8 cellular contexts compared by ENCODE assay signal in the genomic region with DNA sequence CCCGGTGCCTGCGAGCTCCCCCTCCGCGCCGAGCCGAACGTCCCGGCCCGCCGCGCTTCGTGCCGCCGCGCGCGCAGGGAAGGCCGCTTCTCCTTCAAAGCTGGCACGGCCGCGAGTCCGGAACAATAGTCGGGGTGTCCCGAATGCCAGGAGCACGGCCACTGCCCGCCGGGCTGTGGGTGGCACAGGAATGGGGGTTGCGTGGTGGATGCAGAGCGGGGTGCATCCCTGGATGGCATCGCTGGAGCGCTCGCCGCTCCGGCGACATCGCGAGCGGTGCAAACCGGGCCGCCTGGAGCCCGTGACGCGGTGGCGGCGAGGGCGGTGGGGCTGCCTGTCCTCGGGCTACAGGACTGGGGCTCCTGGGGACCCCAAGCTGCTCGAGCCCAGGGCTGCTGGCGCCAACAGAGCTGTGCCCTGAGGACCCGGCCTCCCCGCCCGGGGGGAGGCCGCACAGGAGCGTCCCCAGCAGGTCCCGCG. TPM values are rescaled to one million over a fixed set of nuclear protein-coding genes. Genes with fewer than 3 reads are reported as not detected.
A peak's percentile ranks its signal among the peaks of the same experiment; 100 is the strongest.
DNase-seq lines count a peak whose midpoint lies in the region; ATAC-seq, FAIRE-seq and TF ChIP-seq lines count a peak whose summit lies in the region.

No MANE protein-coding gene starts in this region.

- no peaks in the 10 kb centered on the region for H3K36me3 Mint-ChIP-seq in brain

- H3K4me3 Mint-ChIP-seq in brain: peak overlapping the region; percentile 84 to 100 (median 92)

- no peaks in the 10 kb centered on the region for H3K36me3 ChIP-seq in BJ (ENCODE audit: control insufficient read depth, insufficient read depth, low read length)
- no peaks in the 10 kb centered on the region for H3K36me3 ChIP-seq in suprapubic skin

- FAIRE-seq in urothelium cell line (lab: Jason Lieb, UNC): no peak

- POLR2A ChIA-PET in BJ (lab: Charles Lee): interaction anchor here (0.6 kb wide), 1 partner anchor 47 kb away, joined by 8 read pairs; no protein-coding TSS in a partner anchor

- peaks cover 0 to 5% (median 2%) of the 10 kb centered on the region in 5 experiments for H3K9me3 Mint-ChIP-seq in brain

- no peak for TF ChIP-seq POLR2A in suprapubic skin (IDR thresholded peaks at IDR 0.05)

- peak overlapping the region; percentile 85 for H3K27ac ChIP-seq in suprapubic skin

- no peak for TF ChIP-seq EP300 in suprapubic skin (IDR thresholded peaks at IDR 0.05)

- no peak for DNase-seq in BJ (ENCODE audit: low read depth)
- no peak for DNase-seq in Jurkat, Clone E6-1 (ENCODE audit: low read depth, low spot score)
- DNase-seq in left lobe of liver (ENCODE audit: low spot score): no peak
- DNase-seq in suprapubic skin (ENCODE audit: low spot score in 2 of 2): peak in 1 of 2 donors; percentile 71
- no peak for DNase-seq in amniotic stem cell (lab: John Stamatoyannopoulos, UW)
- no peak for DNase-seq in urothelium cell line (ENCODE audit: low spot score)

- no peaks in the 10 kb centered on the region for H3K9me3 ChIP-seq in suprapubic skin

- TF ChIP-seq CTCF in BJ (IDR thresholded peaks at IDR 0.05; ENCODE audit: insufficient read depth, low read depth, low read length) (no peak), brain (conservative IDR thresholded peaks at IDR 0.05) (no peak), suprapubic skin (IDR thresholded peaks at IDR 0.05) (no peak)

- ATAC-seq in GM19455 (IDR thresholded peaks at IDR 0.05; ENCODE audit: unreplicated experiment) (peak; percentile 45), left lobe of liver (peak; percentile 43)

- peak overlapping the region in 1 of 5 experiments; percentile 54 for H3K27ac Mint-ChIP-seq in brain

- H3K27me3 ChIP-seq in BJ (ENCODE audit: control insufficient read depth, insufficient read depth, low read length) (peaks cover 11% of the 10 kb centered on the region), suprapubic skin (peaks cover 88% of the 10 kb centered on the region)

- peaks cover 34% of the 10 kb centered on the region for H3K4me1 Mint-ChIP-seq in brain

- H3K4me3 ChIP-seq in BJ (ENCODE audit: low read depth, low read length): peak overlapping the region; percentile 89
- peak overlapping the region; percentile 80 for H3K4me3 ChIP-seq in Jurkat, Clone E6-1 (ENCODE audit: low read length)
- H3K4me3 ChIP-seq in suprapubic skin: peak overlapping the region; percentile 77

- WGBS in suprapubic skin: no CpG with 5 or more reads among the region's 56 CpGs

- CTCF ChIA-PET in BJ (lab: Yijun Ruan, JAX): interaction anchor here (1.2 to 1.4 kb wide), 2 partner anchors 12 to 26 kb away, joined by 3 read pairs; no protein-coding TSS in a partner anchor

- peaks cover 92% of the 10 kb centered on the region for H3K27me3 Mint-ChIP-seq in brain

- H3K4me1 ChIP-seq in suprapubic skin: peaks cover 72% of the 10 kb centered on the region

RNA-seq across cellular contexts. Expression of gene SATB2, which starts 1.1 kb away (rescaled TPM):
- polyA plus RNA-seq in BJ (2011; rRNA removed) (2.7 and 4.8 TPM in 2 replicates), brain (ENCODE audit: insufficient read depth, low read depth, low replicate concordance) (7.2 TPM)
- polyA minus RNA-seq in BJ (2011; rRNA and poly(A)+ RNA removed): 8.9 and 17.3 TPM in 2 replicates
- polyA plus RNA-seq in Jurkat, Clone E6-1 (2012; ENCODE audit: insufficient read depth, insufficient read length): 4.2 TPM
- total RNA-seq in left lobe of liver (5.8 TPM), suprapubic skin (10 to 100 TPM in 1 of 4 donors, 1 to 10 TPM in 3; 2.9 to 12.1 (median 3.9) TPM)
